1 cellular context compared by ENCODE assay signal in the genomic region with DNA sequence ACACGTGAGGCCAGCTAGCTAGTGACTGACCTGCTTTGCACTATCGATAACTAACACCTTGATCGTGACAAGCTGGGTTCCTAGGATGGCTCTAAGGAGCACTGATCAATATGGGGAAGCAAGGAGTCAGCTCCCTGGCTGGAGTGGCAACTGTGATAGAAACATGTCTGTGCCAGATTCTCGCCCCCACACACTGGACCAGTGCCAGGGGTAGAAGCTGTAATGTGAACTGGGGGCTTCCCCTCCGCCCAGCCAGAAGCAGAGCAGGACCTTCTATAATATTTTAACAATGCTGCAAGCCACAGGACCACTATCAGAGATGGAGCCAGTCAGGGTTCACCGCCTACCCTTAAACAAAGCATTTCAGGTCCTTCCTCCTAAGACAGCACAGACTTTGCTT.
TF ChIP-seq lines count a peak whose summit lies in the region.

No MANE protein-coding gene starts in this region.

TF ChIP-seq in H1, 55 proteins besides CTCF, POLR2A, EP300 and RAD21:
- TF ChIP-seq TCF12 (IDR thresholded peaks at IDR 0.05; ENCODE audit: low read depth, low read length), result no peak
- TF ChIP-seq SAP30 (IDR thresholded peaks at IDR 0.05; ENCODE audit: insufficient read depth, insufficient replicate concordance, low read length), result no peak
- TF ChIP-seq KDM1A (IDR thresholded peaks at IDR 0.05; ENCODE audit: borderline replicate concordance, low read length), result no peak
- TF ChIP-seq BACH1 (IDR thresholded peaks at IDR 0.05; ENCODE audit: low read length), result no peak
- TF ChIP-seq BRCA1 (IDR thresholded peaks at IDR 0.05; ENCODE audit: low read depth, low read length), result no peak
- no peak for TF ChIP-seq TBP (IDR thresholded peaks at IDR 0.05; ENCODE audit: low read depth, low read length)
